Comparison of ENCODE assay signal across 9 cellular contexts in the genomic region with DNA sequence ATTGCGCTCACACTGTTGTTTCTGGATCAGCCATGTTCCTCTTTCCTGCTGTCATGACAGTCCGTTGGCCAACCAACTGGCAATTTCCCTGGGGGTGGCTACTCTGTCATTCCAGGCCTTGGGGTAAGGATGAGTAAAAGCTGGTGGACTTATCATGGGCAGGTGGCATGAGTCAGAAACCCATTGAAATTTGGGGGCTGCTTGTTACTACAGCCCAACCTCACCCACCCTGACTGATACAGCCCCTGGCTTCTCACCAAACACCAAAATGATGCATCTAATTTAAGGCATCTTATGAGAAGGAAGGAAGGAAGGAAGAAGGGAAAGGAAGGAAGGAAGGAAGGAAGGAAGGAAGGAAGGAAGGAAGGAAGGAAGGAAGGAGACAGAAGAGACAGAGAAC. TPM values are rescaled to one million over a fixed set of nuclear protein-coding genes. Genes with fewer than 3 reads are reported as not detected.
"Had no signal": no experiment of that assay in that cellular context is flagged by ENCODE, and none has a peak within 500 bp of the region (broad histone marks: within the 10 kb centered on the region; RNA-seq: fewer than 3 reads in every experiment).

No MANE protein-coding gene starts in this region.

- H3K27ac Mint-ChIP-seq: GM23338, IgD-negative memory B cell had no signal

- ATAC-seq: GM23338, HCT116 had no signal

- H3K4me2 ChIP-seq: GM23338 had no signal

- H3K27ac ChIP-seq: HL-60 had no signal

- H3K4me1 ChIP-seq: HAP-1 had no signal

- H3K4me3 Mint-ChIP-seq: GM23338 had no signal

- H2AFZ ChIP-seq: GM23338 had no signal

- DNase-seq: KG1 had no signal

- FAIRE-seq: H1, H54 had no signal

- H3K36me3 ChIP-seq: HAP-1 had no signal

- H3K4me3 ChIP-seq: GM23338, HAP-1 had no signal

- H3K9me3 ChIP-seq: HAP-1 had no signal

- H3K4me1 Mint-ChIP-seq: GM23338, IgD-negative memory B cell had no signal

RNA-seq across cellular contexts. Expression of a gene that starts 53.9 kb away (rescaled TPM):
- total RNA-seq: HT1080 had no signal
